ENCODE assay signal across 8 cellular contexts in genomic region chr16:47461598-47462266, GRCh38. TPM values are rescaled to one million over a fixed set of nuclear protein-coding genes. Genes with fewer than 3 reads are reported as not detected.
DNase-seq lines count a peak whose midpoint lies in the region; ATAC-seq and TF ChIP-seq lines count a peak whose summit lies in the region.

No MANE protein-coding gene starts in this region.

- intact Hi-C loops in activated CD4-positive, alpha-beta T cell treated with anti-CD3 and anti-CD28 coated beads for 36 hours (cut with DNase I, micrococcal nuclease), result loop anchor here (1.0 to 10.0 kb wide), 16 partner anchors 113 to 1821 kb away; partner anchors contain the start of genes LONP2 (in 2 of the 2), ABCC11 (in 1 of the 2), C16orf87 (in 1 of the 2) and CBLN1 (in 1 of the 2)

- H3K9me3 Mint-ChIP-seq in activated CD4-positive, alpha-beta T cell treated with anti-CD3 and anti-CD28 coated beads for 36 hours (ENCODE audit: low read depth), result no peaks in the 10 kb centered on the region

- H3K9me3 ChIP-seq in OCI-LY1 (ENCODE audit: low read length), result no peaks in the 10 kb centered on the region

- TF ChIP-seq CTCF in HFF-Myc (IDR thresholded peaks at IDR 0.05; ENCODE audit: low read depth, low read length, missing control alignments), result no peak
- TF ChIP-seq CTCF in OCI-LY1 (IDR thresholded peaks at IDR 0.05; ENCODE audit: low read length), result no peak

- H3K4me2 ChIP-seq in OCI-LY1 (ENCODE audit: low read length), result peak overlapping the region; percentile 88

- H3K27me3 Mint-ChIP-seq in activated CD4-positive, alpha-beta T cell treated with anti-CD3 and anti-CD28 coated beads for 36 hours, result no peaks in the 10 kb centered on the region

- peak overlapping the region; percentile 97 for H3K4me3 Mint-ChIP-seq in activated CD4-positive, alpha-beta T cell treated with anti-CD3 and anti-CD28 coated beads for 36 hours

- peak; percentile 20 for DNase-seq in activated CD4-positive, alpha-beta T cell treated with anti-CD3 and anti-CD28 coated beads for 36 hours
- DNase-seq in activated CD4-positive, alpha-beta T cell treated with anti-CD3 and anti-CD28 coated beads for 1 hour, result no peak
- DNase-seq in HFF-Myc (ENCODE audit: extremely low read depth, low read depth) (no peak), brain pericyte (ENCODE audit: low read depth, low spot score) (peak; percentile 13), iPS-NIHi11 (ENCODE audit: low spot score) (peak; percentile 32)

- peaks cover 6% of the 10 kb centered on the region; the same call in 1 of the 2 replicates for H3F3A ChIP-seq in OCI-LY1 (ENCODE audit: insufficient read depth, low read length)

- H3K36me3 ChIP-seq in OCI-LY1 (ENCODE audit: insufficient read depth, low read length), result peaks cover 31% of the 10 kb centered on the region; the same call in 1 of the 2 replicates

- H3K9me2 ChIP-seq in OCI-LY1 (ENCODE audit: low read depth, low read length), result no peaks in the 10 kb centered on the region

- peak overlapping the region; percentile 75 for H3K9ac ChIP-seq in OCI-LY1 (ENCODE audit: low read length)

- CTCF ChIA-PET in activated CD4-positive, alpha-beta T cell treated with anti-CD3 and anti-CD28 coated beads for 36 hours (lab: Charles Lee), result interaction anchor here (0.8 to 2.3 kb wide), 5 partner anchors 8 to 424 kb away, joined by 3 to 13 read pairs (median 6); no protein-coding TSS in a partner anchor

- no peak overlapping the region for H2AFZ ChIP-seq in OCI-LY1 (ENCODE audit: low read length)

- ATAC-seq in activated CD4-positive, alpha-beta T cell treated with anti-CD3 and anti-CD28 coated beads for 36 hours, result peak; percentile 17
- no peak for ATAC-seq in GM18519 (IDR thresholded peaks at IDR 0.05; ENCODE audit: low FRiP score, unreplicated experiment)

- peak overlapping the region; percentile 84 for H3K27ac Mint-ChIP-seq in activated CD4-positive, alpha-beta T cell treated with anti-CD3 and anti-CD28 coated beads for 36 hours

- H3K27ac ChIP-seq in OCI-LY1 (ENCODE audit: low read depth, low read length, poor library complexity, severe bottlenecking) (peak overlapping the region; percentile 96), skin epidermis (peak overlapping the region; percentile 86 to 100 (median 99))

- H3K36me3 Mint-ChIP-seq in activated CD4-positive, alpha-beta T cell treated with anti-CD3 and anti-CD28 coated beads for 36 hours (ENCODE audit: low read depth), result peaks cover 11% of the 10 kb centered on the region

- H3K4me1 Mint-ChIP-seq in activated CD4-positive, alpha-beta T cell treated with anti-CD3 and anti-CD28 coated beads for 36 hours, result peaks cover 59% of the 10 kb centered on the region

- H3K4me3 ChIP-seq in HFF-Myc (replicated peaks; ENCODE audit: low read depth, low read length) (peak overlapping the region; percentile 71), OCI-LY1 (ENCODE audit: low read depth, low read length, poor library complexity, severe bottlenecking) (peak overlapping the region; percentile 73), skin epidermis (peak overlapping the region; percentile 64 to 98 (median 81))

- POLR2A ChIA-PET in activated CD4-positive, alpha-beta T cell treated with anti-CD3 and anti-CD28 coated beads for 36 hours (lab: Charles Lee), result interaction anchor here (0.6 to 1.0 kb wide), 3 partner anchors 113 to 424 kb away, joined by 3 read pairs; no protein-coding TSS in a partner anchor

- H3K79me2 ChIP-seq in OCI-LY1 (ENCODE audit: insufficient read depth, low read length), result peaks cover 69% of the 10 kb centered on the region

- H3K27me3 ChIP-seq in OCI-LY1 (ENCODE audit: insufficient read depth, low read length), result no peaks in the 10 kb centered on the region

- H3K4me1 ChIP-seq in OCI-LY1 (ENCODE audit: insufficient read depth, low read length, severe bottlenecking), result peaks cover 72% of the 10 kb centered on the region

- no peaks in the 10 kb centered on the region for H4K20me1 ChIP-seq in OCI-LY1 (ENCODE audit: insufficient read depth, low read length)

RNA-seq across cellular contexts. Expression of gene PHKB, which starts 0.6 kb away (rescaled TPM):
- 10 to 100 TPM; 12.6 to 12.8 TPM for total RNA-seq in activated CD4-positive, alpha-beta T cell treated with anti-CD3 and anti-CD28 coated beads for 36 hours

RNA-seq across cellular contexts. Expression of gene ITFG1, which starts 0.9 kb away (rescaled TPM):
- 10 to 100 TPM; 18.9 to 27.0 TPM for total RNA-seq in activated CD4-positive, alpha-beta T cell treated with anti-CD3 and anti-CD28 coated beads for 36 hours

Comparison
In these comparisons a context has a peak if more than half of its experiments do, and no peak if none do; other contexts are left out.
1. DNase-seq: peak in activated CD4-positive, alpha-beta T cell treated with anti-CD3 and anti-CD28 coated beads for 36 hours (single experiment), brain pericyte (single experiment) and iPS-NIHi11 (single experiment); none in activated CD4-positive, alpha-beta T cell treated with anti-CD3 and anti-CD28 coated beads for 1 hour (single experiment) and HFF-Myc (single experiment).
2. Peak in every context shown above with its lines, with median percentiles within 50 percentile points of each other: H3K4me3 ChIP-seq.